Comparison of ENCODE assay signal across 8 cellular contexts in the genomic region with DNA sequence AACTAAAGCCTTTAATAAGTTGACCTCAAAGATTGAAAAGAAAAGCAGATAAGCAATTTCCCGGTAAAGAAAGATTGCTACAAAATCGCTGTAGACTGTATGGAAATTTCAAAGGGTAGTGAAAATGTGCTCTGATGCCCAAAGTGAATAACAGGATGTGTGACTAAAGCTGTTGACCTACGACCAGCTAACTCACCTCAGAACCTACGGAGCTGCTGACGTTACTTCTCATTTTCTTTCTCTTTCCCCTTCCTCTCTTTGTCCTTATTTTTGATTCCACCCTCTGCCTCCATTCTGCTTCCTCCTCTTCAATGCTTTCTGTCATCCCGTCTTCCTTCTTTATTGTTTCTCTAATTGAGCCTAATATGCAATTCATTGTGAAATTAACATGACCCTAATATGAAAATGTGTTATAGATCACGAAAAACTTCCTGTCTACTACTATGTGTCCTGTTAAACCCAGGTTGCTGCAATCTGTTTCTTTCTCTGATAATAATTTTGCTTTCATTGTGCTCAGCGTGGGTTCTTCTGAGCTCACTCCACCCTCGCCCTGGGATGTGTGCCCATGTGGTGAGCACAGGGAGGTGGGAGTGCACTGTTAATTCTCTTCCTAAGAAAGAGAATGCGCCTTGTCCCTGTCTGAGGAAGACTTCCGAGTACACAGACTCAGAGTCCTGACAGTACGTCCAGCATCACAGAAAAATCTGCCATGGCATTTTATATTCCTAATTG.
DNase-seq lines count a peak whose midpoint lies in the region; ATAC-seq and TF ChIP-seq lines count a peak whose summit lies in the region.

No MANE protein-coding gene starts in this region.

- WGBS in trophoblast cell (ENCODE audit: extremely low coverage, insufficient coverage, insufficient read length), result no CpG with 5 or more reads among the region's 12 CpGs
- 64 to 68% methylated on average over 12 of the region's 12 CpGs for WGBS in body of pancreas, 2 donors

- no peak overlapping the region for H3K23ac ChIP-seq in trophoblast cell (ENCODE audit: low read length)

- intact Hi-C loops in body of pancreas (cut with DNase I), result loop anchor here (10.0 kb wide), 1 partner anchor 286 kb away; no protein-coding TSS in a partner anchor

- H2BK12ac ChIP-seq in trophoblast cell (ENCODE audit: low read length), result peak overlapping the region; percentile 91

- H3K36me3 ChIP-seq in trophoblast cell (ENCODE audit: control insufficient read depth in 1 of 2, insufficient read depth in 2 of 2, low read length in 2 of 2) (no peaks in the 10 kb centered on the region), body of pancreas (replicated peaks in 1 of 2; ENCODE audit: insufficient read depth in 1 of 2, low read depth in 2 of 2) (no peaks in the 10 kb centered on the region)

- H3K9me3 Mint-ChIP-seq in activated naive CD4-positive, alpha-beta T cell treated with anti-CD3 and anti-CD28 coated beads, Interleukin-2, amount 50 U/mL, for 72 hours, result no peaks in the 10 kb centered on the region

- H3K79me2 ChIP-seq in trophoblast cell (ENCODE audit: control insufficient read depth, insufficient read depth, low read length, poor library complexity), result no peaks in the 10 kb centered on the region

- no peak overlapping the region for H3K4me3 ChIP-seq in trophoblast cell (ENCODE audit: low read depth, low read length)
- H3K4me3 ChIP-seq in body of pancreas, result no peak overlapping the region

- H3K27me3 ChIP-seq in trophoblast cell (ENCODE audit: insufficient read depth, low read length) (no peaks in the 10 kb centered on the region), body of pancreas (no peaks in the 10 kb centered on the region)

- peak overlapping the region; percentile 52 for H2AK5ac ChIP-seq in trophoblast cell (ENCODE audit: low read length)

- H4K91ac ChIP-seq in trophoblast cell (ENCODE audit: low read depth, low read length), result peak overlapping the region; percentile 86

- no peak overlapping the region for H2AFZ ChIP-seq in trophoblast cell (ENCODE audit: insufficient read depth, low read length, poor library complexity)

- peaks cover 28% of the 10 kb centered on the region for H3K79me1 ChIP-seq in trophoblast cell (ENCODE audit: low read length)

- H3K27ac ChIP-seq in trophoblast cell (ENCODE audit: low read depth, low read length) (peak overlapping the region; percentile 69), body of pancreas (no peak overlapping the region)

- peak overlapping the region; percentile 82 for H2BK120ac ChIP-seq in trophoblast cell (ENCODE audit: insufficient read depth, low read length, poor library complexity)

- H3K4me2 ChIP-seq in trophoblast cell (ENCODE audit: low read length), result no peak overlapping the region

- H3K4ac ChIP-seq in trophoblast cell (ENCODE audit: low read depth, low read length), result peak overlapping the region; percentile 22

- H4K8ac ChIP-seq in trophoblast cell (ENCODE audit: low read depth, low read length), result peak overlapping the region; percentile 25

- ATAC-seq in GM18873 (IDR thresholded peaks at IDR 0.05; ENCODE audit: low FRiP score, unreplicated experiment) (peak; percentile 83), HG03066 (IDR thresholded peaks at IDR 0.05; ENCODE audit: low read depth, unreplicated experiment) (peak; percentile 72), body of pancreas (no peak)
- ATAC-seq in activated naive CD4-positive, alpha-beta T cell treated with anti-CD3 and anti-CD28 coated beads, Interleukin-2, amount 50 U/mL, for 72 hours, result peak; percentile 83 to 89

- no peak for DNase-seq in activated naive CD4-positive, alpha-beta T cell treated with anti-CD3 and anti-CD28 coated beads, Interleukin-2, amount 50 U/mL, for 72 hours (ENCODE audit: low spot score in 2 of 2)
- DNase-seq in trophoblast cell, result no peak
- DNase-seq in foreskin melanocyte, result no peak
- DNase-seq in body of pancreas, result no peak
- DNase-seq in GM10266 (ENCODE audit: extremely low spot score), result no peak
- DNase-seq in EL, result no peak

- H2BK5ac ChIP-seq in trophoblast cell (ENCODE audit: low read depth, low read length, poor library complexity), result peak overlapping the region; percentile 81

- no peak overlapping the region for H3K9ac ChIP-seq in trophoblast cell (ENCODE audit: low read length)

- peak overlapping the region; percentile 78 to 83 for H3K27ac Mint-ChIP-seq in activated naive CD4-positive, alpha-beta T cell treated with anti-CD3 and anti-CD28 coated beads, Interleukin-2, amount 50 U/mL, for 72 hours

- peaks cover 11 to 26% of the 10 kb centered on the region in 2 experiments for H3K4me1 ChIP-seq in trophoblast cell (ENCODE audit: control insufficient read depth in 1 of 2, insufficient read depth in 2 of 2, low read length in 2 of 2)
- no peaks in the 10 kb centered on the region for H3K4me1 ChIP-seq in body of pancreas

- H3K18ac ChIP-seq in trophoblast cell (ENCODE audit: low read length), result peak overlapping the region; percentile 25

- no peaks in the 10 kb centered on the region for H3K36me3 Mint-ChIP-seq in activated naive CD4-positive, alpha-beta T cell treated with anti-CD3 and anti-CD28 coated beads, Interleukin-2, amount 50 U/mL, for 72 hours

- no peak overlapping the region for H4K12ac ChIP-seq in trophoblast cell (ENCODE audit: low read depth, low read length)

- TF ChIP-seq CTCF in body of pancreas (IDR thresholded peaks at IDR 0.05) (no peak), GM10266 (IDR thresholded peaks at IDR 0.05; ENCODE audit: control insufficient read depth, insufficient read depth, low read depth, missing control alignments) (no peak)

- TF ChIP-seq POLR2A in body of pancreas (IDR thresholded peaks at IDR 0.05), result no peak

- H3K9me3 ChIP-seq in trophoblast cell (ENCODE audit: insufficient read depth, low read depth, low read length), result no peaks in the 10 kb centered on the region
- H3K9me3 ChIP-seq in body of pancreas, result no peaks in the 10 kb centered on the region

- peak overlapping the region; percentile 89 for H3K14ac ChIP-seq in trophoblast cell (ENCODE audit: low read length)
